In genomic region chr4:142974331-142974730, GRCh38 we compare ENCODE assay signal across 16 cellular contexts.
A peak's percentile ranks its signal among the peaks of the same experiment; 100 is the strongest.
DNase-seq lines count a peak whose midpoint lies in the region; ATAC-seq, FAIRE-seq and TF ChIP-seq lines count a peak whose summit lies in the region.
"Had no signal": no experiment of that assay in that cellular context is flagged by ENCODE, and none has a peak within 500 bp of the region (broad histone marks: within the 10 kb centered on the region; RNA-seq: fewer than 3 reads in every experiment).

No MANE protein-coding gene starts in this region.

- POLR2A ChIA-PET in WTC11 (lab: Charles Lee) = no interaction called here

- H3K4me1 ChIP-seq in heart left ventricle = no peaks in the 10 kb centered on the region
- H3K4me1 ChIP-seq in sigmoid colon = peaks cover 0 to 15% (median 9%) of the 10 kb centered on the region in 4 donors

- H3K36me3 Mint-ChIP-seq in WTC11 = peaks cover 3% of the 10 kb centered on the region
- H3K36me3 Mint-ChIP-seq: CD14-positive monocyte; CD8-positive, alpha-beta T cell had no signal

- FAIRE-seq in bronchial epithelial cell (lab: Jason Lieb, UNC) = peak; percentile 87
- FAIRE-seq: A204.1, D721Med, H54 had no signal

- TF ChIP-seq POLR2A in heart left ventricle (IDR thresholded peaks at IDR 0.05) = no peak
- no peak for TF ChIP-seq POLR2A in sigmoid colon (IDR thresholded peaks at IDR 0.05)

- CTCF ChIA-PET in WTC11 (lab: Charles Lee) = interaction anchor here (1.2 to 1.9 kb wide), 2 partner anchors 11 to 124 kb away, joined by 3 to 4 read pairs; no protein-coding TSS in a partner anchor

- peaks cover 0 to 3% (median 0%) of the 10 kb centered on the region in 12 donors for H3K9me3 ChIP-seq in heart left ventricle
- H3K9me3 ChIP-seq in sigmoid colon = no peaks in the 10 kb centered on the region

- H3K27ac ChIP-seq in heart left ventricle (no peak overlapping the region), sigmoid colon (peak overlapping the region in 3 of 4 donors; percentile 55 to 61 (median 60))
- H3K27ac ChIP-seq: GM23248 had no signal

- H3K27me3 ChIP-seq in heart left ventricle (no peaks in the 10 kb centered on the region), bronchial epithelial cell (ENCODE audit: control insufficient read depth, insufficient read depth, low read length) (no peaks in the 10 kb centered on the region), sigmoid colon (no peaks in the 10 kb centered on the region)

- DNase-seq in heart left ventricle = no peak
- no peak for DNase-seq in Right ventricle myocardium superior
- DNase-seq in MV-4-11 (lab: John Stamatoyannopoulos, UW) = peak; percentile 8
- no peak for DNase-seq in bronchial epithelial cell (ENCODE audit: low read depth)
- peak; percentile 70 for DNase-seq in sigmoid colon
- no peak for DNase-seq in WTC11 (ENCODE audit: low spot score)
- DNase-seq: CD8-positive, alpha-beta T cell; COR-L47; DMS153; GM23248 had no signal

- H3K36me3 ChIP-seq in heart left ventricle (no peaks in the 10 kb centered on the region), bronchial epithelial cell (ENCODE audit: control insufficient read depth, insufficient read depth, low read length) (no peaks in the 10 kb centered on the region), sigmoid colon (no peaks in the 10 kb centered on the region)

- H3K27ac Mint-ChIP-seq in WTC11 = no peak overlapping the region
- H3K27ac Mint-ChIP-seq: CD14-positive monocyte; CD8-positive, alpha-beta T cell had no signal

- H3K4me1 Mint-ChIP-seq in WTC11 = no peaks in the 10 kb centered on the region

- TF ChIP-seq CTCF in heart left ventricle (IDR thresholded peaks at IDR 0.05) (no peak), bronchial epithelial cell (IDR thresholded peaks at IDR 0.05; ENCODE audit: insufficient read depth, low read length, severe bottlenecking) (no peak), sigmoid colon (IDR thresholded peaks at IDR 0.05) (no peak), WTC11 (IDR thresholded peaks at IDR 0.05) (no peak)

- no peak overlapping the region for H3K4me3 Mint-ChIP-seq in WTC11
- H3K4me3 Mint-ChIP-seq: CD14-positive monocyte; CD8-positive, alpha-beta T cell had no signal

- ATAC-seq in heart left ventricle (peak in 3 of 4 donors; percentile 46 to 54 (median 46)), Right ventricle myocardium superior (ENCODE audit: poor library complexity) (no peak), WTC11 (no peak), HG02885 (IDR thresholded peaks at IDR 0.05; ENCODE audit: poor library complexity, unreplicated experiment) (no peak)
- ATAC-seq: CD8-positive, alpha-beta T cell; HCT116 had no signal

- intact Hi-C loops in heart left ventricle (cut with DNase I) (no loop called here), Right ventricle myocardium superior (cut with DNase I) (no loop called here), sigmoid colon (cut with DNase I) (no loop called here)

- H3K27me3 Mint-ChIP-seq in WTC11 (ENCODE audit: low read depth) = no peaks in the 10 kb centered on the region

- TF ChIP-seq EP300 in sigmoid colon (IDR thresholded peaks at IDR 0.05) = no peak

- no peak overlapping the region for H3K4me3 ChIP-seq in heart left ventricle
- H3K4me3 ChIP-seq in bronchial epithelial cell (ENCODE audit: low read depth, low read length) = no peak overlapping the region
- H3K4me3 ChIP-seq in sigmoid colon = no peak overlapping the region
- H3K4me3 ChIP-seq: GM23248 had no signal

- H3K9me3 Mint-ChIP-seq in WTC11 = peaks cover 6% of the 10 kb centered on the region
- H3K9me3 Mint-ChIP-seq: CD8-positive, alpha-beta T cell had no signal

TF ChIP-seq in WTC11, 78 proteins besides CTCF, POLR2A, EP300 and RAD21:
- TF ChIP-seq GTF2I (CRISPR knock-in tag; conservative IDR thresholded peaks at IDR 0.05) = no peak
- no peak for TF ChIP-seq SOX15 (CRISPR knock-in tag; IDR thresholded peaks at IDR 0.05)
- TF ChIP-seq NFYB (CRISPR knock-in tag; conservative IDR thresholded peaks at IDR 0.05; ENCODE audit: low read depth) = no peak
- TF ChIP-seq ZNF219 (CRISPR knock-in tag; IDR thresholded peaks at IDR 0.05; ENCODE audit: borderline replicate concordance) = no peak
- no peak for TF ChIP-seq ZNF512 (CRISPR knock-in tag; IDR thresholded peaks at IDR 0.05; ENCODE audit: borderline replicate concordance)
- TF ChIP-seq ZNF138 (CRISPR knock-in tag; conservative IDR thresholded peaks at IDR 0.05) = no peak
- no peak for TF ChIP-seq NFE2L1 (CRISPR knock-in tag; IDR thresholded peaks at IDR 0.05)
- no peak for TF ChIP-seq MAX (CRISPR knock-in tag; IDR thresholded peaks at IDR 0.05)
- TF ChIP-seq JUN (CRISPR knock-in tag; IDR thresholded peaks at IDR 0.05) = no peak
- no peak for TF ChIP-seq AFF4 (CRISPR knock-in tag; IDR thresholded peaks at IDR 0.05; ENCODE audit: borderline replicate concordance)
- TF ChIP-seq HMGXB4 (CRISPR knock-in tag; IDR thresholded peaks at IDR 0.05) = no peak
- TF ChIP-seq ETV6 (CRISPR knock-in tag; IDR thresholded peaks at IDR 0.05) = no peak
- TF ChIP-seq ZNF423 (CRISPR knock-in tag; IDR thresholded peaks at IDR 0.05) = no peak
- TF ChIP-seq IRF2 (CRISPR knock-in tag; IDR thresholded peaks at IDR 0.05; ENCODE audit: borderline replicate concordance, low read depth) = no peak
- TF ChIP-seq MXD4 (CRISPR knock-in tag; IDR thresholded peaks at IDR 0.05; ENCODE audit: borderline replicate concordance) = no peak
- TF ChIP-seq SMAD4 (CRISPR knock-in tag; IDR thresholded peaks at IDR 0.05) = no peak
- TF ChIP-seq ZNF263 (CRISPR knock-in tag; IDR thresholded peaks at IDR 0.05; ENCODE audit: low read depth) = no peak
- TF ChIP-seq ZBTB21 (CRISPR knock-in tag; IDR thresholded peaks at IDR 0.05; ENCODE audit: borderline replicate concordance) = no peak
- TF ChIP-seq TEAD1 (CRISPR knock-in tag; IDR thresholded peaks at IDR 0.05) = no peak

Comparison
In these comparisons a context has a peak if more than half of its experiments do, and no peak if none do; other contexts are left out.
1. ATAC-seq: peak in heart left ventricle (3 of 4); none in Right ventricle myocardium superior (single experiment), WTC11 (single experiment) and HG02885 (single experiment).
2. DNase-seq: peak in MV-4-11 (single experiment) and sigmoid colon (single experiment); none in heart left ventricle (0 of 5), Right ventricle myocardium superior (single experiment), bronchial epithelial cell (single experiment) and WTC11 (single experiment).
3. H3K27ac ChIP-seq: peak in sigmoid colon (3 of 4); none in heart left ventricle (0 of 12).